Comparison of ENCODE assay signal across 1 cellular context in the genomic region with DNA sequence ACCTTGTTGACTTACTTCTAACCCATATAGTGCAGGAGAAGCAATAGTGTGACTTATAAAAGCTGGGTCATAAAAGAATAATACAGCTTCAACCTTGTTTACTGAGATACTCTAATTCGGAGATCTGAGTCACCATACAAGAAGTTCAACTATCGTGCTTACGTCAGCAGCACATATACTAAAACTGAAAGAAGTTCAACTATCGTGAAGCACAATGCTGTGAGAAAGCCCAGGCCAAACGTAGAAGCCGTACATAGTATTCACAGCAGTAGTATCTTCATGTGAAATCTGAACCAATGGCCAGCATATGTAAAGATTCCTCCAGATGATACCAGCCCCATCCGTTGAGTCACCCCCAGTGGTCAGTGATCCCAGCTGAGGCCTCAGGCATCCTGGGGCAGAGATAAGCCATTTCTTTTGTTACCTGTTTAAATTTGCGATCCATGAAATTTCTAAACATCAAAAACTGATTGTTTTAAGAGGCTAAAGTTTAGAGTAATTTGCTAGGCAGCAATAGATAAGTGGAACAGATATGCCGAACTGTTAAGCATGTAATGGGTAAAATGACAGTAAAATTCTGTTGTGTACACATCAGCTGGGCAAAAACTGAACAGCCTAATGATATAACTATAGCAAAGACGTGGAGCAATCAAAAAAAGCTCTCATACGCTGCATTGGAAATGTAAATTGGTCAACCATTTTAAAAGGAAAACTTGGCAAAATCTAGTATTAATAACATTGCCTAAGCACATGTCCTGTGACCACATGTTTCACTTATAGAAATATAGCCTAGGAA.
TF ChIP-seq lines count a peak whose summit lies in the region.

No MANE protein-coding gene starts in this region.

TF ChIP-seq in GM23338, 12 proteins besides CTCF, POLR2A, EP300 and RAD21 (continued from another document):
- no peak for TF ChIP-seq ZNF462 (CRISPR knock-in tag; IDR thresholded peaks at IDR 0.05)
